Comparison of ENCODE assay signal across 28 cellular contexts in genomic region chr20:33785503-33785902, GRCh38. TPM values are rescaled to one million over a fixed set of nuclear protein-coding genes. Genes with fewer than 3 reads are reported as not detected.
DNase-seq lines count a peak whose midpoint lies in the region; ATAC-seq and TF ChIP-seq lines count a peak whose summit lies in the region.
"Had no signal": no experiment of that assay in that cellular context is flagged by ENCODE, and none has a peak within 500 bp of the region (broad histone marks: within the 10 kb centered on the region; RNA-seq: fewer than 3 reads in every experiment).

No MANE protein-coding gene starts in this region.

- POLR2A ChIA-PET in activated CD4-positive, alpha-beta T cell treated with anti-CD3 and anti-CD28 coated beads, Interleukin-2, amount 10 ng/mL, durations not matched to agents 7 days and 5 days (lab: Charles Lee): no interaction called here
- POLR2A ChIA-PET in RWPE1 (lab: Yijun Ruan, JAX; ENCODE audit: low non-redundant PET): no interaction called here

- H3K9me3 Mint-ChIP-seq in activated CD4-positive, alpha-beta T cell treated with anti-CD3 and anti-CD28 coated beads, Interleukin-2, amount 10 ng/mL, durations not matched to agents 7 days and 5 days: no peaks in the 10 kb centered on the region
- H3K9me3 Mint-ChIP-seq in IgD-negative memory B cell (no peaks in the 10 kb centered on the region), memory B cell (no peaks in the 10 kb centered on the region)
- H3K9me3 Mint-ChIP-seq: activated CD4-positive, alpha-beta T cell treated with anti-CD3 and anti-CD28 coated beads, Interleukin-2, amount 10 ng/mL, durations not matched to agents 24 days and 14 days; activated naive CD4-positive, alpha-beta T cell treated with anti-CD3 and anti-CD28 coated beads, Interleukin-2, amount 50 U/mL, for 72 hours; activated T-helper 17 cell treated with anti-CD3 and anti-CD28 coated beads, Interleukin-2, amount 50 U/mL, for 72 hours; nephron had no signal

- H3K4me3 Mint-ChIP-seq in activated CD4-positive, alpha-beta T cell treated with anti-CD3 and anti-CD28 coated beads, Interleukin-2, amount 10 ng/mL, durations not matched to agents 7 days and 5 days: no peak overlapping the region
- H3K4me3 Mint-ChIP-seq in IgD-negative memory B cell (peak overlapping the region; percentile 55 to 89 (median 74)), memory B cell (peak overlapping the region; percentile 54)
- H3K4me3 Mint-ChIP-seq: activated CD4-positive, alpha-beta T cell treated with anti-CD3 and anti-CD28 coated beads, Interleukin-2, amount 10 ng/mL, durations not matched to agents 24 days and 14 days; activated T-helper 17 cell treated with anti-CD3 and anti-CD28 coated beads, Interleukin-2, amount 50 U/mL, for 72 hours; nephron had no signal

- H3K27me3 Mint-ChIP-seq in activated CD4-positive, alpha-beta T cell treated with anti-CD3 and anti-CD28 coated beads, Interleukin-2, amount 10 ng/mL, durations not matched to agents 7 days and 5 days: no peaks in the 10 kb centered on the region
- no peaks in the 10 kb centered on the region for H3K27me3 Mint-ChIP-seq in IgD-negative memory B cell
- H3K27me3 Mint-ChIP-seq in memory B cell: no peaks in the 10 kb centered on the region
- H3K27me3 Mint-ChIP-seq: activated CD4-positive, alpha-beta T cell treated with anti-CD3 and anti-CD28 coated beads, Interleukin-2, amount 10 ng/mL, durations not matched to agents 24 days and 14 days; activated T-helper 17 cell treated with anti-CD3 and anti-CD28 coated beads, Interleukin-2, amount 50 U/mL, for 72 hours had no signal

- H3K4me3 ChIP-seq in right cardiac atrium (ENCODE audit: low read length) (no peak overlapping the region), ovary (no peak overlapping the region)
- H3K4me3 ChIP-seq: A549, breast epithelium, colonic mucosa, Peyer's patch, tibial nerve had no signal

- peak overlapping the region; percentile 81 for H3K27ac Mint-ChIP-seq in activated CD4-positive, alpha-beta T cell treated with anti-CD3 and anti-CD28 coated beads, Interleukin-2, amount 10 ng/mL, durations not matched to agents 7 days and 5 days
- H3K27ac Mint-ChIP-seq in IgD-negative memory B cell (peak overlapping the region; percentile 60 to 91 (median 86)), memory B cell (no peak overlapping the region)
- H3K27ac Mint-ChIP-seq: activated CD4-positive, alpha-beta T cell treated with anti-CD3 and anti-CD28 coated beads, Interleukin-2, amount 10 ng/mL, durations not matched to agents 24 days and 14 days; activated naive CD4-positive, alpha-beta T cell treated with anti-CD3 and anti-CD28 coated beads, Interleukin-2, amount 50 U/mL, for 72 hours; activated T-helper 17 cell treated with anti-CD3 and anti-CD28 coated beads, Interleukin-2, amount 50 U/mL, for 72 hours; nephron had no signal

- 89% methylated on average over 5 of the region's 5 CpGs for WGBS in right cardiac atrium
- 92 to 95% (median 93%) methylated on average over 5 of the region's 5 CpGs for WGBS in ovary, 3 donors

- H3K27ac ChIP-seq in RWPE1: 0 out of 2 replicates have a peak overlapping the region, but pooled peaks have one; percentile 17
- no peak overlapping the region for H3K27ac ChIP-seq in right cardiac atrium (ENCODE audit: low read length)
- H3K27ac ChIP-seq in ovary: no peak overlapping the region
- H3K27ac ChIP-seq: A549, breast epithelium, colonic mucosa, Peyer's patch, tibial nerve, VCaP had no signal

- TF ChIP-seq CTCF in RWPE1 (conservative IDR thresholded peaks at IDR 0.05; ENCODE audit: low read depth): no peak
- no peak for TF ChIP-seq CTCF in ovary (IDR thresholded peaks at IDR 0.05)

- H3K36me3 ChIP-seq in ovary: no peaks in the 10 kb centered on the region
- H3K36me3 ChIP-seq: breast epithelium, colonic mucosa, Peyer's patch had no signal

- CTCF ChIA-PET in activated CD4-positive, alpha-beta T cell treated with anti-CD3 and anti-CD28 coated beads, Interleukin-2, amount 10 ng/mL, durations not matched to agents 7 days and 5 days (lab: Charles Lee): no interaction called here
- CTCF ChIA-PET in RWPE1 (lab: Yijun Ruan, JAX): no interaction called here

- intact Hi-C loops in right cardiac atrium (cut with DNase I): no loop called here
- intact Hi-C loops in ovary (cut with DNase I): no loop called here

- TF ChIP-seq POLR2A in ovary (IDR thresholded peaks at IDR 0.05): no peak

- H3K9me3 ChIP-seq in right cardiac atrium (ENCODE audit: control insufficient read depth, low read length) (no peaks in the 10 kb centered on the region), ovary (no peaks in the 10 kb centered on the region)
- H3K9me3 ChIP-seq: A549, breast epithelium, colonic mucosa, Peyer's patch, tibial nerve had no signal

- ATAC-seq in memory B cell (ENCODE audit: low read depth) (peak; percentile 24), right cardiac atrium (no peak), GM21717 (IDR thresholded peaks at IDR 0.05; ENCODE audit: unreplicated experiment) (no peak)
- ATAC-seq: A549; activated naive CD4-positive, alpha-beta T cell treated with anti-CD3 and anti-CD28 coated beads, Interleukin-2, amount 50 U/mL, for 72 hours; activated T-helper 17 cell treated with anti-CD3 and anti-CD28 coated beads, Interleukin-2, amount 50 U/mL, for 72 hours; esophagus mucosa had no signal

- H3K27me3 ChIP-seq in right cardiac atrium (ENCODE audit: control insufficient read depth, insufficient read depth) (no peaks in the 10 kb centered on the region), ovary (no peaks in the 10 kb centered on the region)
- H3K27me3 ChIP-seq: breast epithelium, colonic mucosa, Peyer's patch, tibial nerve had no signal

- peaks cover 34% of the 10 kb centered on the region for H3K4me1 Mint-ChIP-seq in activated CD4-positive, alpha-beta T cell treated with anti-CD3 and anti-CD28 coated beads, Interleukin-2, amount 10 ng/mL, durations not matched to agents 7 days and 5 days
- H3K4me1 Mint-ChIP-seq in IgD-negative memory B cell (peaks cover 21 to 47% (median 40%) of the 10 kb centered on the region in 3 donors), memory B cell (peaks cover 27% of the 10 kb centered on the region)
- H3K4me1 Mint-ChIP-seq: activated T-helper 17 cell treated with anti-CD3 and anti-CD28 coated beads, Interleukin-2, amount 50 U/mL, for 72 hours had no signal

- H3K4me1 ChIP-seq in right cardiac atrium (ENCODE audit: control insufficient read depth, insufficient read depth, low read length) (peaks cover 6% of the 10 kb centered on the region), ovary (ENCODE audit: insufficient read depth) (no peaks in the 10 kb centered on the region)

- TF ChIP-seq EP300 in ovary (IDR thresholded peaks at IDR 0.05): no peak

- DNase-seq in activated CD4-positive, alpha-beta T cell treated with anti-CD3 and anti-CD28 coated beads, Interleukin-2, amount 10 ng/mL, durations not matched to agents 7 days and 5 days: no peak
- DNase-seq in activated CD4-positive, alpha-beta T cell treated with anti-CD3 and anti-CD28 coated beads for 4 hours: no peak
- DNase-seq in RWPE1 (ENCODE audit: low spot score) (no peak), memory B cell (ENCODE audit: low spot score in 2 of 2) (no peak), right cardiac atrium (no peak), ovary (no peak)
- DNase-seq: activated CD4-positive, alpha-beta T cell treated with anti-CD3 and anti-CD28 coated beads, Interleukin-2, amount 10 ng/mL, durations not matched to agents 24 days and 14 days; activated CD8-positive, alpha-beta memory T cell treated with anti-CD3 and anti-CD28 coated beads, Interleukin-2, amount 50 U/mL, for 48 hours; AML-193; colonic mucosa; foreskin fibroblast; KBM-7; midbrain; NCI-H1694; Peyer's patch; retina; small intestine; stimulated activated CD4-positive, alpha-beta T cell treated with anti-CD3 and anti-CD28 coated beads, Interleukin-1b, Interleukin-23, amount 100 ng/mL, for 48 hours had no signal

- peaks cover 3% of the 10 kb centered on the region for H3K36me3 Mint-ChIP-seq in activated CD4-positive, alpha-beta T cell treated with anti-CD3 and anti-CD28 coated beads, Interleukin-2, amount 10 ng/mL, durations not matched to agents 7 days and 5 days (ENCODE audit: low read depth)
- peaks cover 8% of the 10 kb centered on the region for H3K36me3 Mint-ChIP-seq in IgD-negative memory B cell
- peaks cover 7% of the 10 kb centered on the region for H3K36me3 Mint-ChIP-seq in memory B cell
- H3K36me3 Mint-ChIP-seq: activated naive CD4-positive, alpha-beta T cell treated with anti-CD3 and anti-CD28 coated beads, Interleukin-2, amount 50 U/mL, for 72 hours had no signal

RNA-seq across cellular contexts. Expression of gene CHMP4B, which starts 25.6 kb away (rescaled TPM):
- total RNA-seq in activated CD4-positive, alpha-beta T cell treated with anti-CD3 and anti-CD28 coated beads, Interleukin-2, amount 10 ng/mL, durations not matched to agents 7 days and 5 days: 100 to 1,000 TPM; 105 to 108 TPM
- polyA plus RNA-seq in IgD-negative memory B cell: 11.8 TPM
- total RNA-seq in right cardiac atrium: 100 to 1,000 TPM in 1 of 4 donors, 10 to 100 TPM in 3; 88.3 to 117 (median 90.2) TPM
- polyA plus RNA-seq in right cardiac atrium: 126 TPM
- 10 to 100 TPM; 48.5 to 99.1 (median 96.7) TPM for total RNA-seq in ovary
- 100 to 1,000 TPM; 118 to 153 TPM for polyA plus RNA-seq in ovary

RNA-seq across cellular contexts. Expression of gene ZNF341, which starts 53.7 kb away (rescaled TPM):
- total RNA-seq in activated CD4-positive, alpha-beta T cell treated with anti-CD3 and anti-CD28 coated beads, Interleukin-2, amount 10 ng/mL, durations not matched to agents 7 days and 5 days: 1 to 10 TPM; 5.5 to 5.8 TPM
- polyA plus RNA-seq in IgD-negative memory B cell (5.7 TPM), right cardiac atrium (2.0 TPM), ovary (1 to 10 TPM; 1.2 to 2.3 TPM)
- total RNA-seq in right cardiac atrium (1 to 10 TPM; 1.5 to 2.2 (median 1.8) TPM), ovary (1 to 10 TPM; 1.2 to 3.8 (median 1.6) TPM)
